15 cellular contexts compared by ENCODE assay signal in genomic region chr10:103155485-103156085, GRCh38. TPM values are rescaled to one million over a fixed set of nuclear protein-coding genes. Genes with fewer than 3 reads are reported as not detected.
DNase-seq lines count a peak whose midpoint lies in the region; ATAC-seq and TF ChIP-seq lines count a peak whose summit lies in the region.
"Had no signal": no experiment of that assay in that cellular context is flagged by ENCODE, and none has a peak within 500 bp of the region (broad histone marks: within the 10 kb centered on the region; RNA-seq: fewer than 3 reads in every experiment).

No MANE protein-coding gene starts in this region.

- POLR2A ChIA-PET in Caco-2 (lab: Charles Lee), result interaction anchor here (1.3 to 1.5 kb wide), 2 partner anchors 37 to 84 kb away, joined by 4 to 6 read pairs; no protein-coding TSS in a partner anchor

- DNase-seq in Caco-2 (no peak), HFFc6 (no peak), AML-193 (lab: John Stamatoyannopoulos, UW) (no peak), SKM-1 (lab: John Stamatoyannopoulos, UW; ENCODE audit: unreplicated experiment) (no peak), NCI-H2107 treated with DMSO at 0.1 percent for 48 hours (lab: John Stamatoyannopoulos, UW; ENCODE audit: unreplicated experiment) (no peak)
- DNase-seq: anterior cingulate cortex, mesenchymal stem cell, MM.1S, NCI-H2081, T-helper 9 cell had no signal

- intact Hi-C loops in Caco-2 (cut with micrococcal nuclease; ENCODE audit: unreplicated experiment), result no loop called here
- intact Hi-C loops in dendritic cell treated with granulocyte-macrophage colony-stimulating factor and Interleukin-4, amounts not matched to agents 40 ng/mL and 50 ng/mL, for 4 days (cut with micrococcal nuclease), result no loop called here

- no peak for ATAC-seq in GM18519 (IDR thresholded peaks at IDR 0.05; ENCODE audit: low FRiP score, unreplicated experiment)

- no peaks in the 10 kb centered on the region for H3K9me3 Mint-ChIP-seq in Caco-2 (ENCODE audit: unreplicated experiment)
- no peaks in the 10 kb centered on the region for H3K9me3 Mint-ChIP-seq in HFFc6
- no peaks in the 10 kb centered on the region for H3K9me3 Mint-ChIP-seq in dendritic cell treated with granulocyte-macrophage colony-stimulating factor and Interleukin-4, amounts not matched to agents 40 ng/mL and 50 ng/mL, for 4 days
- H3K9me3 Mint-ChIP-seq: activated T-helper 2 cell treated with anti-CD3 and anti-CD28 coated beads, Interferon-gamma antibody, Interleukin-2, Interleukin-4, amounts not matched to agents 10 μg/mL and 5 μg/mL and 100 μg/mL, durations not matched to agents 14 hours and 24 hours and 36 hours had no signal

- H3K36me3 Mint-ChIP-seq in Caco-2 (ENCODE audit: insufficient read depth, unreplicated experiment) (peaks cover 32% of the 10 kb centered on the region), HFFc6 (ENCODE audit: low read depth) (peaks cover 63% of the 10 kb centered on the region)
- H3K36me3 Mint-ChIP-seq in dendritic cell treated with granulocyte-macrophage colony-stimulating factor and Interleukin-4, amounts not matched to agents 40 ng/mL and 50 ng/mL, for 4 days (ENCODE audit: low read depth), result peaks cover 79% of the 10 kb centered on the region

- H3K36me3 ChIP-seq in Caco-2 (ENCODE audit: control insufficient read depth, insufficient read depth, low read length), result no peaks in the 10 kb centered on the region
- H3K36me3 ChIP-seq in neutrophil, result peaks cover 57% of the 10 kb centered on the region

- no peak overlapping the region for H3K4me3 ChIP-seq in Caco-2 (ENCODE audit: low read depth, low read length)
- H3K4me3 ChIP-seq in neutrophil (ENCODE audit: low read depth in 1 of 2, low read length in 1 of 2), result no peak overlapping the region
- H3K4me3 ChIP-seq: BLaER1 had no signal

- CTCF ChIA-PET in Caco-2 (lab: Charles Lee), result interaction anchor here (0.6 to 2.4 kb wide), 4 partner anchors 34 to 238 kb away, joined by 3 to 6 read pairs (median 4); partner anchors contain the start of gene CNNM2

- H3K27me3 ChIP-seq in Caco-2 (replicated peaks; ENCODE audit: control insufficient read depth, insufficient read depth, low read length) (no peaks in the 10 kb centered on the region), neutrophil (no peaks in the 10 kb centered on the region)
- H3K27me3 ChIP-seq: BLaER1 had no signal

- H3K27ac Mint-ChIP-seq in Caco-2 (ENCODE audit: unreplicated experiment) (peak overlapping the region; percentile 29), HFFc6 (peak overlapping the region; percentile 54)
- peak overlapping the region; percentile 37 for H3K27ac Mint-ChIP-seq in dendritic cell treated with granulocyte-macrophage colony-stimulating factor and Interleukin-4, amounts not matched to agents 40 ng/mL and 50 ng/mL, for 4 days
- H3K27ac Mint-ChIP-seq: activated T-helper 2 cell treated with anti-CD3 and anti-CD28 coated beads, Interferon-gamma antibody, Interleukin-2, Interleukin-4, amounts not matched to agents 10 μg/mL and 5 μg/mL and 100 μg/mL, durations not matched to agents 14 hours and 24 hours and 36 hours had no signal

- 0 out of 2 replicates have a peak, but pooled peaks cover 2% of the 10 kb centered on the region for H3K9me3 ChIP-seq in Caco-2
- H3K9me3 ChIP-seq in neutrophil, result no peaks in the 10 kb centered on the region

- peaks cover 23% of the 10 kb centered on the region for H3K4me1 ChIP-seq in Caco-2
- peaks cover 25 to 29% of the 10 kb centered on the region in 2 experiments for H3K4me1 ChIP-seq in neutrophil (ENCODE audit: control insufficient read depth in 1 of 2, insufficient read depth in 1 of 2, low read depth in 1 of 2, low read length in 1 of 2)

- H3K27me3 Mint-ChIP-seq in Caco-2 (ENCODE audit: insufficient read depth, unreplicated experiment) (no peaks in the 10 kb centered on the region), HFFc6 (ENCODE audit: insufficient read depth) (no peaks in the 10 kb centered on the region)
- no peaks in the 10 kb centered on the region for H3K27me3 Mint-ChIP-seq in dendritic cell treated with granulocyte-macrophage colony-stimulating factor and Interleukin-4, amounts not matched to agents 40 ng/mL and 50 ng/mL, for 4 days

- no TSS peak for BruUV-seq in Caco-2 (replicated peaks; lab: Mats Ljungman, UMichigan)

- H3K4me3 Mint-ChIP-seq in Caco-2 (ENCODE audit: unreplicated experiment) (no peak overlapping the region), HFFc6 (no peak overlapping the region)
- no peak overlapping the region for H3K4me3 Mint-ChIP-seq in dendritic cell treated with granulocyte-macrophage colony-stimulating factor and Interleukin-4, amounts not matched to agents 40 ng/mL and 50 ng/mL, for 4 days

- TF ChIP-seq CTCF in Caco-2 (IDR thresholded peaks at IDR 0.05; ENCODE audit: insufficient read depth in 1 of 2, low read depth in 1 of 2, low read length in 1 of 2, severe bottlenecking in 1 of 2, unreplicated experiment in 1 of 2) (no peak), HFFc6 (IDR thresholded peaks at IDR 0.05) (no peak), neutrophil (IDR thresholded peaks at IDR 0.05) (no peak)

- H3K27ac ChIP-seq in neutrophil, result peak overlapping the region; percentile 88
- H3K27ac ChIP-seq: BLaER1 had no signal

- H3K4me1 Mint-ChIP-seq in Caco-2 (ENCODE audit: low read depth, unreplicated experiment), result peaks cover 21% of the 10 kb centered on the region
- H3K4me1 Mint-ChIP-seq in HFFc6 (ENCODE audit: low read depth), result peaks cover 63% of the 10 kb centered on the region
- H3K4me1 Mint-ChIP-seq in dendritic cell treated with granulocyte-macrophage colony-stimulating factor and Interleukin-4, amounts not matched to agents 40 ng/mL and 50 ng/mL, for 4 days (ENCODE audit: low read depth), result peaks cover 17% of the 10 kb centered on the region

RNA-seq across cellular contexts. Expression of gene NT5C2, which starts 37.5 kb away (rescaled TPM):
- 91.2 and 92.2 TPM in 2 replicates for total RNA-seq in Caco-2 (2022)
- 10 to 100 TPM; 78.5 to 97.4 (median 81.1) TPM for total RNA-seq in HFFc6 (2021; fragmentation: NEBNext Ultra II Directional; extraction: Animal tissue kit (Norgen Biotek cat#: 25700))
